Comparison of ENCODE assay signal across 26 cellular contexts in genomic region chr6:95286874-95287273, GRCh38.
"Had no signal": no experiment of that assay in that cellular context is flagged by ENCODE, and none has a peak within 500 bp of the region (broad histone marks: within the 10 kb centered on the region; RNA-seq: fewer than 3 reads in every experiment).

No MANE protein-coding gene starts in this region.

- H3K27me3 ChIP-seq: breast epithelium, foreskin keratinocyte, hepatocyte, sigmoid colon, testis, uterus had no signal

- H3K36me3 ChIP-seq: breast epithelium, sigmoid colon, uterus had no signal

- H3K4me1 Mint-ChIP-seq: activated naive CD8-positive, alpha-beta T cell treated with anti-CD3 and anti-CD28 coated beads, Interleukin-2, amount 10 ng/mL, durations not matched to agents 7 days and 5 days; central memory CD8-positive, alpha-beta T cell; immature natural killer cell; naive thymus-derived CD4-positive, alpha-beta T cell; neural crest cell had no signal

- H3K36me3 Mint-ChIP-seq: activated CD4-positive, alpha-beta memory T cell treated with anti-CD3 and anti-CD28 coated beads for 36 hours; activated naive CD8-positive, alpha-beta T cell treated with anti-CD3 and anti-CD28 coated beads, Interleukin-2, amount 10 ng/mL, durations not matched to agents 7 days and 5 days; immature natural killer cell; naive thymus-derived CD4-positive, alpha-beta T cell had no signal

- H3K4me1 ChIP-seq: breast epithelium, foreskin keratinocyte, sigmoid colon, testis, uterus had no signal

- H3K27ac Mint-ChIP-seq: activated CD4-positive, alpha-beta memory T cell treated with anti-CD3 and anti-CD28 coated beads for 36 hours; activated naive CD4-positive, alpha-beta T cell treated with anti-CD3 and anti-CD28 coated beads for 36 hours; activated naive CD8-positive, alpha-beta T cell treated with anti-CD3 and anti-CD28 coated beads, Interleukin-2, amount 10 ng/mL, durations not matched to agents 7 days and 5 days; activated T-cell treated with anti-CD3 and anti-CD28 coated beads, Interleukin-2, amount 50 U/mL, for 72 hours; immature natural killer cell; naive thymus-derived CD4-positive, alpha-beta T cell had no signal

- H3K9me3 ChIP-seq: breast epithelium, sigmoid colon, testis, uterus had no signal

- ATAC-seq: activated T-cell treated with anti-CD3 and anti-CD28 coated beads, Interleukin-2, amount 50 U/mL, for 72 hours; foreskin keratinocyte; left lobe of liver; naive thymus-derived CD4-positive, alpha-beta T cell had no signal

- FAIRE-seq: colon had no signal

- H3K4me3 Mint-ChIP-seq: activated CD4-positive, alpha-beta memory T cell treated with anti-CD3 and anti-CD28 coated beads for 36 hours; activated naive CD4-positive, alpha-beta T cell treated with anti-CD3 and anti-CD28 coated beads for 36 hours; activated naive CD8-positive, alpha-beta T cell treated with anti-CD3 and anti-CD28 coated beads, Interleukin-2, amount 10 ng/mL, durations not matched to agents 7 days and 5 days; activated T-cell treated with anti-CD3 and anti-CD28 coated beads, Interleukin-2, amount 50 U/mL, for 72 hours; central memory CD8-positive, alpha-beta T cell; immature natural killer cell; naive thymus-derived CD4-positive, alpha-beta T cell; neural crest cell had no signal

- DNase-seq: activated CD4-positive, alpha-beta memory T cell treated with anti-CD3 and anti-CD28 coated beads for 36 hours; activated CD4-positive, alpha-beta T cell treated with anti-CD3 and anti-CD28 coated beads for 48 hours; activated effector memory CD4-positive, alpha-beta T cell treated with Interleukin-2 at 50 U/mL for 16 hours; activated naive CD4-positive, alpha-beta T cell treated with anti-CD3 and anti-CD28 coated beads for 36 hours; activated naive CD8-positive, alpha-beta T cell treated with anti-CD3 and anti-CD28 coated beads, Interleukin-2, amount 10 ng/mL, durations not matched to agents 7 days and 5 days; activated T-cell treated with anti-CD3 and anti-CD28 coated beads, Interleukin-2, amount 50 U/mL, for 72 hours; amniotic stem cell; effector memory CD4-positive, alpha-beta T cell; foreskin keratinocyte; immature natural killer cell; naive thymus-derived CD4-positive, alpha-beta T cell; retina; sigmoid colon; stimulated activated CD4-positive, alpha-beta T cell treated with anti-CD3 and anti-CD28 coated beads, Interleukin-2, amount 100 ng/mL, for 48 hours; stimulated activated CD8-positive, alpha-beta memory T cell treated with anti-CD3 and anti-CD28 coated beads, Interleukin-4, amount 100 ng/mL, for 48 hours; stimulated activated naive CD4-positive, alpha-beta T cell; testis; trophoblast cell; uterus had no signal

- H3K27ac ChIP-seq: breast epithelium, foreskin keratinocyte, hepatocyte, sigmoid colon, testis, uterus had no signal

- H3K4me3 ChIP-seq: breast epithelium, hepatocyte, lung, sigmoid colon, testis, uterus had no signal

- H3K9me3 Mint-ChIP-seq: activated CD4-positive, alpha-beta memory T cell treated with anti-CD3 and anti-CD28 coated beads for 36 hours; activated naive CD8-positive, alpha-beta T cell treated with anti-CD3 and anti-CD28 coated beads, Interleukin-2, amount 10 ng/mL, durations not matched to agents 7 days and 5 days; neural crest cell had no signal

- H3K27me3 Mint-ChIP-seq: activated CD4-positive, alpha-beta memory T cell treated with anti-CD3 and anti-CD28 coated beads for 36 hours; activated naive CD8-positive, alpha-beta T cell treated with anti-CD3 and anti-CD28 coated beads, Interleukin-2, amount 10 ng/mL, durations not matched to agents 7 days and 5 days; central memory CD8-positive, alpha-beta T cell; naive thymus-derived CD4-positive, alpha-beta T cell had no signal
